Comparison of ENCODE assay signal across 16 cellular contexts in genomic region chr15:88388702-88389101, GRCh38.
"Had no signal": no experiment of that assay in that cellular context is flagged by ENCODE, and none has a peak within 500 bp of the region (broad histone marks: within the 10 kb centered on the region; RNA-seq: fewer than 3 reads in every experiment).

No MANE protein-coding gene starts in this region.

- H3K4me1 ChIP-seq: tibial nerve had no signal

- H3K27ac ChIP-seq: tibial nerve, VCaP had no signal

- H3K27me3 ChIP-seq: tibial nerve had no signal

- H3K4me1 Mint-ChIP-seq: activated naive CD8-positive, alpha-beta T cell treated with anti-CD3 and anti-CD28 coated beads, Interleukin-2, amount 10 ng/mL, durations not matched to agents 7 days and 5 days; naive thymus-derived CD8-positive, alpha-beta T cell; T-cell had no signal

- H3K36me3 Mint-ChIP-seq: activated naive CD8-positive, alpha-beta T cell treated with anti-CD3 and anti-CD28 coated beads, Interleukin-2, amount 10 ng/mL, durations not matched to agents 7 days and 5 days; naive thymus-derived CD8-positive, alpha-beta T cell; stimulated activated naive B cell treated with anti-CD40 and anti-IgM and Interleukin-4, amounts not matched to agents 10 μg/mL and 1 μg/mL and 100 μg/mL, for 72 hours; T-cell had no signal

- H3K9me3 Mint-ChIP-seq: activated CD4-positive, alpha-beta memory T cell treated with anti-CD3 and anti-CD28 coated beads, Interleukin-2, amount 10 ng/mL, durations not matched to agents 7 days and 5 days; activated naive CD8-positive, alpha-beta T cell treated with anti-CD3 and anti-CD28 coated beads, Interleukin-2, amount 10 ng/mL, durations not matched to agents 7 days and 5 days; naive thymus-derived CD8-positive, alpha-beta T cell; stimulated activated naive B cell treated with anti-CD40 and anti-IgM and Interleukin-4, amounts not matched to agents 10 μg/mL and 1 μg/mL and 100 μg/mL, for 72 hours; T-cell had no signal

- H3K27me3 Mint-ChIP-seq: activated naive CD8-positive, alpha-beta T cell treated with anti-CD3 and anti-CD28 coated beads, Interleukin-2, amount 10 ng/mL, durations not matched to agents 7 days and 5 days had no signal

- H3K9me3 ChIP-seq: tibial nerve had no signal

- H3K4me3 ChIP-seq: tibial nerve had no signal

- DNase-seq: activated CD4-positive, alpha-beta memory T cell treated with anti-CD3 and anti-CD28 coated beads, Interleukin-2, amount 10 ng/mL, durations not matched to agents 7 days and 5 days; activated CD4-positive, alpha-beta T cell treated with anti-CD3 and anti-CD28 coated beads for 36 hours; activated gamma-delta T cell; activated naive CD8-positive, alpha-beta T cell treated with anti-CD3 and anti-CD28 coated beads, Interleukin-2, amount 10 ng/mL, durations not matched to agents 7 days and 5 days; activated T-cell treated with anti-CD3 and anti-CD28 coated beads, Interleukin-2, amount 50 U/mL, for 48 hours; anterior cingulate cortex; left colon; naive thymus-derived CD8-positive, alpha-beta T cell; right cardiac atrium; stimulated activated naive B cell treated with anti-CD40 and anti-IgM and Interleukin-4, amounts not matched to agents 10 μg/mL and 1 μg/mL and 100 μg/mL, for 72 hours; T-cell had no signal

- FAIRE-seq: bronchial epithelial cell, endothelial cell of umbilical vein, frontal cortex had no signal

- H3K36me3 ChIP-seq: tibial nerve had no signal

- H3K27ac Mint-ChIP-seq: activated CD4-positive, alpha-beta memory T cell treated with anti-CD3 and anti-CD28 coated beads, Interleukin-2, amount 10 ng/mL, durations not matched to agents 7 days and 5 days; activated CD4-positive, alpha-beta T cell treated with anti-CD3 and anti-CD28 coated beads for 36 hours; activated naive CD8-positive, alpha-beta T cell treated with anti-CD3 and anti-CD28 coated beads, Interleukin-2, amount 10 ng/mL, durations not matched to agents 7 days and 5 days; stimulated activated naive B cell treated with anti-CD40 and anti-IgM and Interleukin-4, amounts not matched to agents 10 μg/mL and 1 μg/mL and 100 μg/mL, for 72 hours; T-cell had no signal

- H3K4me3 Mint-ChIP-seq: activated CD4-positive, alpha-beta memory T cell treated with anti-CD3 and anti-CD28 coated beads, Interleukin-2, amount 10 ng/mL, durations not matched to agents 7 days and 5 days; activated CD4-positive, alpha-beta T cell treated with anti-CD3 and anti-CD28 coated beads for 36 hours; activated naive CD8-positive, alpha-beta T cell treated with anti-CD3 and anti-CD28 coated beads, Interleukin-2, amount 10 ng/mL, durations not matched to agents 7 days and 5 days; naive thymus-derived CD8-positive, alpha-beta T cell; stimulated activated naive B cell treated with anti-CD40 and anti-IgM and Interleukin-4, amounts not matched to agents 10 μg/mL and 1 μg/mL and 100 μg/mL, for 72 hours; T-cell had no signal

- ATAC-seq: activated CD4-positive, alpha-beta T cell treated with anti-CD3 and anti-CD28 coated beads for 36 hours; left colon; naive thymus-derived CD8-positive, alpha-beta T cell; right cardiac atrium; stimulated activated naive B cell treated with anti-CD40 and anti-IgM and Interleukin-4, amounts not matched to agents 10 μg/mL and 1 μg/mL and 100 μg/mL, for 72 hours; T-cell had no signal
